ENCODE assay signal across 8 cellular contexts in genomic region chr6:33073431-33073871, GRCh38. TPM values are rescaled to one million over a fixed set of nuclear protein-coding genes. Genes with fewer than 3 reads are reported as not detected.
DNase-seq lines count a peak whose midpoint lies in the region; ATAC-seq, FAIRE-seq and TF ChIP-seq lines count a peak whose summit lies in the region.

HLA-DPA1 (minus strand) TSS chr6:33073649.

- POLR2A ChIA-PET in Panc1 (lab: Charles Lee), result no interaction called here
- POLR2A ChIA-PET in K562 (lab: Yijun Ruan, JAX), result interaction anchor here (0.6 to 1.0 kb wide), 2 partner anchors 39 to 175 kb away, joined by 3 read pairs; no protein-coding TSS in a partner anchor

- H3K4me1 ChIP-seq in Panc1 (ENCODE audit: control insufficient read depth, insufficient read depth, low read length) (no peaks in the 10 kb centered on the region), K562 (replicated peaks in 1 of 2; ENCODE audit: control insufficient read depth in 2 of 2, insufficient read depth in 2 of 2, low read length in 2 of 2) (no peaks in the 10 kb centered on the region; a peak in 1 of 5 replicates), suprapubic skin (no peaks in the 10 kb centered on the region)

- H3K4me3 ChIP-seq in Panc1 (ENCODE audit: low read depth in 2 of 2, low read length in 2 of 2), result no peak within 1 kb of the TSS
- H3K4me3 ChIP-seq in K562, result no peak within 1 kb of the TSS
- peak within 1 kb of the TSS; percentile 15 for H3K4me3 ChIP-seq in suprapubic skin

- peak; percentile 78 for ATAC-seq in HG02798 (IDR thresholded peaks at IDR 0.05; ENCODE audit: poor library complexity, unreplicated experiment)
- ATAC-seq in Panc1, result peak; percentile 94
- peak; percentile 83 for ATAC-seq in K562
- peak; percentile 60 for ATAC-seq in left lobe of liver

- intact Hi-C loops in Panc1 (cut with micrococcal nuclease; ENCODE audit: unreplicated experiment) (no loop called here), K562 (cut with micrococcal nuclease) (no loop called here)

- DNase-seq in 8988T (peak; percentile 34), GM18507 (ENCODE audit: extremely low spot score, insufficient read length, low read depth) (peak; percentile 72), Panc1 (ENCODE audit: low read depth, low spot score) (no peak), K562 (ENCODE audit: extremely low read depth in 1 of 4, low spot score in 3 of 4) (peak in 2 of 4 experiments; percentile 9 to 33), left lobe of liver (ENCODE audit: low spot score) (no peak), suprapubic skin (ENCODE audit: low spot score in 2 of 2) (no peak), NCI-H1694 (lab: John Stamatoyannopoulos, UW) (no peak)

- H3K27me3 ChIP-seq in Panc1 (ENCODE audit: control insufficient read depth, insufficient read depth, low read length) (peaks cover 14% of the 10 kb centered on the region), K562 (ENCODE audit: control insufficient read depth in 2 of 2, insufficient read depth in 2 of 2, low read length in 2 of 2) (peaks cover 8 to 34% of the 10 kb centered on the region in 2 experiments; a peak in 3 of 5 replicates), suprapubic skin (no peaks in the 10 kb centered on the region)

- H2AFZ ChIP-seq in K562 (ENCODE audit: low read depth, low read length), result no peak within 1 kb of the TSS

- under 1% methylated on average over 8 of the region's 8 CpGs for WGBS in K562 (ENCODE audit: insufficient coverage, low coverage, missing lambda C conversion rate)
- WGBS in suprapubic skin, result 47% methylated on average over 8 of the region's 8 CpGs

- CTCF ChIA-PET in Panc1 (lab: Charles Lee), result no interaction called here
- CTCF ChIA-PET in K562 (lab: Yijun Ruan, JAX; ENCODE audit: low intra/inter-chr PET ratio), result interaction anchor here (0.6 kb wide), 1 partner anchor 886 kb away, joined by 3 read pairs; no protein-coding TSS in a partner anchor

- H3K9ac ChIP-seq in K562 (ENCODE audit: insufficient read depth in 1 of 2, low read depth in 2 of 2, low read length in 2 of 2), result no peak within 1 kb of the TSS

- H3K27ac ChIP-seq in Panc1 (ENCODE audit: low read length) (no peak within 1 kb of the TSS), K562 (ENCODE audit: extremely low read depth, low read depth, low read length) (no peak within 1 kb of the TSS), suprapubic skin (no peak within 1 kb of the TSS)

- TF ChIP-seq POLR2A in K562 (conservative IDR thresholded peaks at IDR 0.05) (no peak), suprapubic skin (IDR thresholded peaks at IDR 0.05) (peak in 1 of 2 donors; percentile 49)

- TF ChIP-seq EP300 in K562 (IDR thresholded peaks at IDR 0.05; ENCODE audit: low read length) (no peak), suprapubic skin (IDR thresholded peaks at IDR 0.05) (no peak)

- no peaks in the 10 kb centered on the region for H4K20me1 ChIP-seq in K562 (replicated peaks; ENCODE audit: control insufficient read depth, insufficient read depth, low read length)

- no peak within 1 kb of the TSS for H3K4me2 ChIP-seq in K562 (ENCODE audit: insufficient read depth, low read length)

- in situ Hi-C loops in Panc1 (cut with HindIII; ENCODE audit: low pct_unique_long_range_greater_than_20kb, low sequenced_read_pairs), result no loop called here
- in situ Hi-C loops in K562 (cut with MboI), result no loop called here

- TF ChIP-seq RAD21 in K562 (CRISPR knock-in tag; conservative IDR thresholded peaks at IDR 0.05 in 1 of 2, IDR thresholded peaks at IDR 0.05 in 1 of 2), result no peak

- no peaks in the 10 kb centered on the region for H3K36me3 ChIP-seq in Panc1 (ENCODE audit: control insufficient read depth, insufficient read depth, low read length)
- no peaks in the 10 kb centered on the region for H3K36me3 ChIP-seq in K562 (ENCODE audit: control insufficient read depth, insufficient read depth, low read length)
- peaks cover 11% of the 10 kb centered on the region for H3K36me3 ChIP-seq in suprapubic skin

- H3K9me1 ChIP-seq in K562 (ENCODE audit: control insufficient read depth, insufficient read depth, low read length), result no peaks in the 10 kb centered on the region

- no peaks in the 10 kb centered on the region for H3K79me2 ChIP-seq in K562 (ENCODE audit: control insufficient read depth, insufficient read depth, low read length)

- H3K9me3 ChIP-seq in Panc1 (ENCODE audit: control insufficient read depth, insufficient read depth, low read depth, low read length) (no peaks in the 10 kb centered on the region), K562 (replicated peaks; ENCODE audit: control insufficient read depth, insufficient read depth, low read depth, low read length) (no peaks in the 10 kb centered on the region), suprapubic skin (no peaks in the 10 kb centered on the region)

- peak; percentile 100 for FAIRE-seq in GM18507 (lab: Jason Lieb, UNC)
- FAIRE-seq in K562 (lab: Jason Lieb, UNC), result no peak

- no peak for TF ChIP-seq CTCF in Panc1 (IDR thresholded peaks at IDR 0.05)
- TF ChIP-seq CTCF in K562 (IDR thresholded peaks at IDR 0.05 in 2 of 3, conservative IDR thresholded peaks at IDR 0.05 in 1 of 3; ENCODE audit: insufficient read depth in 2 of 3, low read depth in 1 of 3, low read length in 3 of 3), result no peak
- TF ChIP-seq CTCF in suprapubic skin (IDR thresholded peaks at IDR 0.05), result no peak

- BruUV-seq in Panc1 (replicated peaks; lab: Mats Ljungman, UMichigan) (no TSS peak), K562 (replicated peaks; lab: Mats Ljungman, UMichigan) (no TSS peak)

TF ChIP-seq in K562, 482 proteins besides CTCF, POLR2A, EP300 and RAD21:
- TF ChIP-seq CEBPG (CRISPR knock-in tag; IDR thresholded peaks at IDR 0.05) (no peak), CEBPG (tag; conservative IDR thresholded peaks at IDR 0.05 in 1 of 2, IDR thresholded peaks at IDR 0.05 in 1 of 2) (no peak), POLR2AphosphoS2 (IDR thresholded peaks at IDR 0.05; ENCODE audit: low read length) (no peak), YY1 (IDR thresholded peaks at IDR 0.05; ENCODE audit: borderline replicate concordance in 1 of 3, control insufficient read depth in 1 of 3, extremely low read depth in 1 of 3, insufficient read depth in 3 of 3, insufficient read length in 1 of 3, insufficient replicate concordance in 2 of 3, low read depth in 1 of 3, low read length in 2 of 3) (peak in 1 of 3 experiments; percentile 26), RFX5 (IDR thresholded peaks at IDR 0.05; ENCODE audit: low read depth, low read length) (peak; percentile 95), LEF1 (IDR thresholded peaks at IDR 0.05) (no peak), TARDBP (IDR thresholded peaks at IDR 0.05) (no peak), ATF1 (CRISPR knock-in tag; IDR thresholded peaks at IDR 0.05) (no peak), ATF1 (tag; IDR thresholded peaks at IDR 0.05) (peak; percentile 71), CREM (IDR thresholded peaks at IDR 0.05; ENCODE audit: low read depth) (peak; percentile 64), ID3 (CRISPR knock-in tag; IDR thresholded peaks at IDR 0.05) (no peak), ID3 (tag; IDR thresholded peaks at IDR 0.05) (no peak), PREB (CRISPR knock-in tag; IDR thresholded peaks at IDR 0.05) (no peak)

RNA-seq across cellular contexts. Expression of gene HLA-DPA1, which starts in this region (rescaled TPM):
- total RNA-seq in Panc1 (2021; ENCODE audit: unreplicated experiment), result 0.69 TPM
- not detected for polyA plus RNA-seq in Panc1 (2012; ENCODE audit: insufficient read length)
- total RNA-seq in K562 (2011; cell fraction: chromatin; rRNA removed; ENCODE audit: low replicate concordance), result not detected in 2 replicates
- not detected in 2 replicates for total RNA-seq in K562 (2011; cell fraction: nucleolus; rRNA removed)
- total RNA-seq in K562 (2011; cell fraction: nucleoplasm; rRNA removed), result not detected in 2 replicates
- 0.23 TPM in 1 of 2 replicates, not detected in the other for total RNA-seq in K562 (2014; rRNA removed)
- total RNA-seq in K562 (2014; rRNA removed; fragmentation: Illumina TruSeq; extraction: Trizol), result 0.55 TPM in 1 of 2 replicates, not detected in the other
- 0.30 and 0.51 TPM in 2 replicates for total RNA-seq in K562 (2015; rRNA removed; fragmentation: Illumina TruSeq; extraction: Trizol)
- total RNA-seq in K562 (2021), result 0.60 and 1.2 TPM in 2 replicates
- 0.05 and 0.74 TPM in 2 replicates for polyA plus RNA-seq in K562 (2011; rRNA removed)
- polyA plus RNA-seq in K562 (2011; cell fraction: cytosol; rRNA removed), result 0.55 and 0.88 TPM in 2 replicates
- polyA plus RNA-seq in K562 (2011; cell fraction: nucleus; rRNA removed), result 0.64 TPM in 1 of 2 replicates, not detected in the other
- polyA plus RNA-seq in K562 (2012), result 0.75 and 0.79 TPM in 2 replicates
- polyA plus RNA-seq in K562 (2014; fragmentation: Illumina TruSeq; extraction: Trizol), result 0.56 and 1.8 TPM in 2 replicates
- polyA plus RNA-seq in K562 (2014; fragmentation: Nextera tagmentation; extraction: Ambion mirVana), result under 1 TPM; 0.46 to 0.49 TPM
- 0.45 and 0.93 TPM in 2 replicates for polyA plus RNA-seq in K562 (2014; rRNA removed)
- polyA minus RNA-seq in K562 (2011; rRNA and poly(A)+ RNA removed), result 0.21 TPM in 1 of 2 replicates, not detected in the other
- polyA minus RNA-seq in K562 (2011; cell fraction: cytosol; rRNA and poly(A)+ RNA removed), result not detected in 2 replicates
- polyA minus RNA-seq in K562 (2011; cell fraction: nucleus; rRNA and poly(A)+ RNA removed), result under 0.01 TPM in 1 of 2 replicates, not detected in the other
- 10.8 TPM for total RNA-seq in left lobe of liver
- total RNA-seq in suprapubic skin, result 100 to 1,000 TPM in 1 of 4 donors, 10 to 100 TPM in 3; 21.1 to 101 (median 91.3) TPM

Comparison
In these comparisons a context has a peak if more than half of its experiments do, and no peak if none do; other contexts are left out.
1. Peak in ATAC-seq in Panc1; RNA of the gene not detected or under 1 TPM.
2. DNase-seq: peak in 8988T (single experiment) and GM18507 (single experiment); none in Panc1 (single experiment), left lobe of liver (single experiment), suprapubic skin (0 of 2) and NCI-H1694 (single experiment).
3. Peak in every context shown above with its lines, with median percentiles within 50 percentile points of each other: ATAC-seq.